In the genomic region with DNA sequence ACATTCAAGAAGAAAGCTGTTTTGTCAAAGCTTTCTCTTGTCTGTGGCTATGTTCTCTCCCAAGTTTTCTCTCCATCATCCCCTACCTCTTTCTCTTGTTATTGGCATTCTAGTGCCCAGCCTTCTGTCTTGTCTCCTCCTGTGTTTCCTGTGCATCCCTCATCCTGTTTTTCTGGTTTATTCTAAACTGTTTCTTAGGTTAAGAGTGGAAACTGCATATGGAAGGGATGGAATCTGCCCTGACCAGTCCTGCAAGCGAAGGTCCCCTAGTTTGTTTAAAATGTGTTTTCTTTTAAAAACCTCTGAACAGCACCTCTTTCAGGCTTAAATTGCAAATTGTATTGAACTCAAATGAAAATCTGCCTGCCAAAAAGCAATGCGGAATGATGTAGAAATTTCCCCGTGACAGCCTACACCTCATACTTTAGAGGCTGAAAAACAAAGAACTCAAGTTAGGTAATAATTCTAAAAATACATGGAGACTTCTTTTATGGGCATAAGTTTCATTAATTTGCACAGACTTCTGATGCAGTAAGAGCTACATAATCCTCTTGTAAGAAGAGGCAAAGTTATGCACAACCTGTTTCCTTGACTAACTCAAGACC, we compare ENCODE assay signal across 20 cellular contexts.
"Had no signal": no experiment of that assay in that cellular context is flagged by ENCODE, and none has a peak within 500 bp of the region (broad histone marks: within the 10 kb centered on the region; RNA-seq: fewer than 3 reads in every experiment).

No MANE protein-coding gene starts in this region.

- H3K36me3 Mint-ChIP-seq: activated naive CD4-positive, alpha-beta T cell treated with anti-CD3 and anti-CD28 coated beads, Interleukin-2, amount 50 U/mL, for 72 hours; naive thymus-derived CD8-positive, alpha-beta T cell; stimulated activated effector memory CD8-positive, alpha-beta T cell treated with anti-CD3 and anti-CD28 coated beads, Interleukin-12 subunit alpha, Interleukin-12 subunit beta, amount 100 ng/mL, for 72 hours had no signal

- H3K9me3 Mint-ChIP-seq: activated naive CD4-positive, alpha-beta T cell treated with anti-CD3 and anti-CD28 coated beads, Interleukin-2, amount 50 U/mL, for 72 hours; brain; stimulated activated effector memory CD8-positive, alpha-beta T cell treated with anti-CD3 and anti-CD28 coated beads, Interleukin-12 subunit alpha, Interleukin-12 subunit beta, amount 100 ng/mL, for 72 hours; T-helper 1 cell treated with Interleukin-12 subunit alpha and Interleukin-12 subunit beta and Interleukin-4 antibody, amounts not matched to agents 30 μg/mL and 1 μg/mL, for 36 hours had no signal

- H3K36me3 ChIP-seq: neutrophil, thyroid gland had no signal

- H3K27me3 Mint-ChIP-seq: brain had no signal

- H3K4me1 Mint-ChIP-seq: naive thymus-derived CD8-positive, alpha-beta T cell; stimulated activated effector memory CD8-positive, alpha-beta T cell treated with anti-CD3 and anti-CD28 coated beads, Interleukin-12 subunit alpha, Interleukin-12 subunit beta, amount 100 ng/mL, for 72 hours had no signal

- H3K9me3 ChIP-seq: neutrophil, thyroid gland, vagina had no signal

- H3K27ac Mint-ChIP-seq: activated CD8-positive, alpha-beta T cell treated with anti-CD3 and anti-CD28 coated beads, Interleukin-2, amount 10 ng/mL, durations not matched to agents 7 days and 5 days; activated naive CD4-positive, alpha-beta T cell treated with anti-CD3 and anti-CD28 coated beads, Interleukin-2, amount 50 U/mL, for 72 hours; activated T-cell treated with anti-CD3 and anti-CD28 coated beads, Interleukin-2, amount 50 U/mL, for 72 hours; naive thymus-derived CD8-positive, alpha-beta T cell; stimulated activated effector memory CD8-positive, alpha-beta T cell treated with anti-CD3 and anti-CD28 coated beads, Interleukin-12 subunit alpha, Interleukin-12 subunit beta, amount 100 ng/mL, for 72 hours; T-helper 1 cell treated with Interleukin-12 subunit alpha and Interleukin-12 subunit beta and Interleukin-4 antibody, amounts not matched to agents 30 μg/mL and 1 μg/mL, for 36 hours had no signal

- H3K9ac ChIP-seq: parathyroid adenoma had no signal

- FAIRE-seq: endothelial cell of umbilical vein had no signal

- H3K4me1 ChIP-seq: foreskin keratinocyte, parathyroid adenoma, vagina had no signal

- H3K4me3 Mint-ChIP-seq: activated CD8-positive, alpha-beta T cell treated with anti-CD3 and anti-CD28 coated beads, Interleukin-2, amount 10 ng/mL, durations not matched to agents 7 days and 5 days; activated T-cell treated with anti-CD3 and anti-CD28 coated beads, Interleukin-2, amount 50 U/mL, for 72 hours; brain; naive thymus-derived CD8-positive, alpha-beta T cell; stimulated activated effector memory CD8-positive, alpha-beta T cell treated with anti-CD3 and anti-CD28 coated beads, Interleukin-12 subunit alpha, Interleukin-12 subunit beta, amount 100 ng/mL, for 72 hours; T-helper 1 cell treated with Interleukin-12 subunit alpha and Interleukin-12 subunit beta and Interleukin-4 antibody, amounts not matched to agents 30 μg/mL and 1 μg/mL, for 36 hours had no signal

- H3K27ac ChIP-seq: foreskin keratinocyte, neutrophil, parathyroid adenoma, thyroid gland, vagina had no signal

- H3K4me3 ChIP-seq: thyroid gland, vagina had no signal

- DNase-seq: activated CD4-positive, alpha-beta T cell treated with anti-CD3 and anti-CD28 coated beads for 4 hours; activated CD8-positive, alpha-beta memory T cell treated with anti-CD3 and anti-CD28 coated beads, Interleukin-2, amount 50 U/mL, for 48 hours; activated CD8-positive, alpha-beta T cell treated with anti-CD3 and anti-CD28 coated beads, Interleukin-2, amount 10 ng/mL, durations not matched to agents 7 days and 5 days; activated gamma-delta T cell; activated T-cell treated with anti-CD3 and anti-CD28 coated beads, Interleukin-2, amount 50 U/mL, for 72 hours; cortex of kidney; effector CD4-positive, alpha-beta T cell; foreskin keratinocyte; mammary epithelial cell; naive thymus-derived CD8-positive, alpha-beta T cell; retina; thyroid gland had no signal
